Comparison of ENCODE assay signal across 1 cellular context in genomic region chr1:86396503-86396900, GRCh38.
TF ChIP-seq lines count a peak whose summit lies in the region.

No MANE protein-coding gene starts in this region.

TF ChIP-seq in K562, 482 proteins besides CTCF, POLR2A, EP300 and RAD21:
- TF ChIP-seq, protein P1, sequence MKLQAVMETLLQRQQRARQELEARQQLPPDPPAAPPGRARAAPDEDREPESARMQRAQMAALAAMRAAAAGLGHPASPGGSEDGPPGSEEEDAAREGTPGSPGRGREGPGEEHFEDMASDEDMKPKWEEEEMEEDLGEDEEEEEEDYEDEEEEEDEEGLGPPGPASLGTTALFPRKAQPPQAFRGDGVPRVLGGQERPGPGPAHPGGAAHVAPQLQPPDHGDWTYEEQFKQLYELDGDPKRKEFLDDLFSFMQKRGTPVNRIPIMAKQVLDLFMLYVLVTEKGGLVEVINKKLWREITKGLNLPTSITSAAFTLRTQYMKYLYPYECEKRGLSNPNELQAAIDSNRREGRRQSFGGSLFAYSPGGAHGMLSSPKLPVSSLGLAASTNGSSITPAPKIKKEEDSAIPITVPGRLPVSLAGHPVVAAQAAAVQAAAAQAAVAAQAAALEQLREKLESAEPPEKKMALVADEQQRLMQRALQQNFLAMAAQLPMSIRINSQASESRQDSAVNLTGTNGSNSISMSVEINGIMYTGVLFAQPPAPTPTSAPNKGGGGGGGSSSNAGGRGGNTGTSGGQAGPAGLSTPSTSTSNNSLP (IDR thresholded peaks at IDR 0.05; ENCODE audit: borderline replicate concordance, low read depth, low read length): no peak
- TF ChIP-seq, protein P2, sequence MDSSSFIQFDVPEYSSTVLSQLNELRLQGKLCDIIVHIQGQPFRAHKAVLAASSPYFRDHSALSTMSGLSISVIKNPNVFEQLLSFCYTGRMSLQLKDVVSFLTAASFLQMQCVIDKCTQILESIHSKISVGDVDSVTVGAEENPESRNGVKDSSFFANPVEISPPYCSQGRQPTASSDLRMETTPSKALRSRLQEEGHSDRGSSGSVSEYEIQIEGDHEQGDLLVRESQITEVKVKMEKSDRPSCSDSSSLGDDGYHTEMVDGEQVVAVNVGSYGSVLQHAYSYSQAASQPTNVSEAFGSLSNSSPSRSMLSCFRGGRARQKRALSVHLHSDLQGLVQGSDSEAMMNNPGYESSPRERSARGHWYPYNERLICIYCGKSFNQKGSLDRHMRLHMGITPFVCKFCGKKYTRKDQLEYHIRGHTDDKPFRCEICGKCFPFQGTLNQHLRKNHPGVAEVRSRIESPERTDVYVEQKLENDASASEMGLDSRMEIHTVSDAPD (CRISPR knock-in tag; IDR thresholded peaks at IDR 0.05): no peak
- TF ChIP-seq HMGN3 (IDR thresholded peaks at IDR 0.05; ENCODE audit: borderline replicate concordance, extremely low read depth, insufficient read length, low read depth, low read length) (no peak), SIN3B (IDR thresholded peaks at IDR 0.05; ENCODE audit: low read depth) (no peak), PRMT5 (CRISPR knock-in tag; IDR thresholded peaks at IDR 0.05) (no peak), C11orf30 (IDR thresholded peaks at IDR 0.05; ENCODE audit: low read depth) (no peak), ZKSCAN3 (CRISPR knock-in tag; IDR thresholded peaks at IDR 0.05) (no peak), HDAC2 (IDR thresholded peaks at IDR 0.05) (no peak), XRCC3 (IDR thresholded peaks at IDR 0.05) (no peak), FOXJ2 (tag; IDR thresholded peaks at IDR 0.05) (no peak), RFX7 (CRISPR knock-in tag; IDR thresholded peaks at IDR 0.05) (no peak), ZNF282 (CRISPR knock-in tag; IDR thresholded peaks at IDR 0.05) (no peak), KLF6 (CRISPR knock-in tag; IDR thresholded peaks at IDR 0.05; ENCODE audit: borderline replicate concordance) (no peak), TAF15 (IDR thresholded peaks at IDR 0.05; ENCODE audit: low read depth, low read length) (no peak)
- TF ChIP-seq, protein P3, sequence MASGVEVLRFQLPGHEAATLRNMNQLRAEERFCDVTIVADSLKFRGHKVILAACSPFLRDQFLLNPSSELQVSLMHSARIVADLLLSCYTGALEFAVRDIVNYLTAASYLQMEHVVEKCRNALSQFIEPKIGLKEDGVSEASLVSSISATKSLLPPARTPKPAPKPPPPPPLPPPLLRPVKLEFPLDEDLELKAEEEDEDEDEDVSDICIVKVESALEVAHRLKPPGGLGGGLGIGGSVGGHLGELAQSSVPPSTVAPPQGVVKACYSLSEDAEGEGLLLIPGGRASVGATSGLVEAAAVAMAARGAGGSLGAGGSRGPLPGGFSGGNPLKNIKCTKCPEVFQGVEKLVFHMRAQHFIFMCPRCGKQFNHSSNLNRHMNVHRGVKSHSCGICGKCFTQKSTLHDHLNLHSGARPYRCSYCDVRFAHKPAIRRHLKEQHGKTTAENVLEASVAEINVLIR (CRISPR knock-in tag; IDR thresholded peaks at IDR 0.05): no peak
